8 cellular contexts compared by ENCODE assay signal in genomic region chr11:71787014-71787823, GRCh38. TPM values are rescaled to one million over a fixed set of nuclear protein-coding genes. Genes with fewer than 3 reads are reported as not detected.
A peak's percentile ranks its signal among the peaks of the same experiment; 100 is the strongest.
DNase-seq lines count a peak whose midpoint lies in the region; TF ChIP-seq lines count a peak whose summit lies in the region.

No MANE protein-coding gene starts in this region.

- peaks cover 7% of the 10 kb centered on the region for H3K27me3 Mint-ChIP-seq in neural crest cell (ENCODE audit: low read depth)

- TF ChIP-seq CTCF in foreskin fibroblast (IDR thresholded peaks at IDR 0.05; ENCODE audit: low read depth, low read length) (no peak), neural crest cell (conservative IDR thresholded peaks at IDR 0.05) (no peak), stomach (IDR thresholded peaks at IDR 0.05) (no peak)

- TF ChIP-seq POLR2A in Raji (IDR thresholded peaks at IDR 0.05; ENCODE audit: insufficient read depth, low read depth, low read length) = peak; percentile 74; the same call in 1 of the 2 replicates
- TF ChIP-seq POLR2A in stomach (IDR thresholded peaks at IDR 0.05) = no peak

- H3K9me3 Mint-ChIP-seq in neural crest cell = no peaks in the 10 kb centered on the region

- WGBS in stomach, 5 donors = 0 to 1% (median 1%) methylated on average over 12 to 63 of the region's 67 CpGs

- H3K27ac ChIP-seq in stomach = peak overlapping the region; percentile 63 to 94 (median 88)

- peak overlapping the region; percentile 99 for H3K4me3 Mint-ChIP-seq in neural crest cell

- H3K4me3 ChIP-seq in foreskin fibroblast (ENCODE audit: low read depth in 1 of 2, low read length in 2 of 2) (peak overlapping the region; percentile 61 to 63), stomach (peak overlapping the region; percentile 59 to 79 (median 68))

- no peaks in the 10 kb centered on the region for H3K36me3 Mint-ChIP-seq in neural crest cell (ENCODE audit: low read depth)

- no peaks in the 10 kb centered on the region for H3K36me3 ChIP-seq in stomach

- peak overlapping the region; percentile 91 for H3K27ac Mint-ChIP-seq in neural crest cell (ENCODE audit: unreplicated experiment)

- DNase-seq in EL (peak; percentile 99), H4 (ENCODE audit: low spot score) (peak; percentile 95), LoVo (ENCODE audit: low spot score) (peak; percentile 98), foreskin fibroblast (peak; percentile 98 to 99), neural crest cell (ENCODE audit: low read depth, low spot score) (peak; percentile 98), stomach (peak; percentile 100)
- DNase-seq in activated effector memory CD4-positive, alpha-beta T cell treated with anti-CD3 and anti-CD28 coated beads, Interleukin-2, amount 50 U/mL, for 16 hours = peak; percentile 100

- peaks cover 19% of the 10 kb centered on the region for H3K4me1 Mint-ChIP-seq in neural crest cell

- TF ChIP-seq EP300 in stomach (IDR thresholded peaks at IDR 0.05) = no peak

- H3K4me1 ChIP-seq in stomach = peaks cover 0 to 17% (median 9%) of the 10 kb centered on the region in 4 donors

- intact Hi-C loops in stomach (cut with DNase I; ENCODE audit: low total_unique reads) = no loop called here

- no peaks in the 10 kb centered on the region for H3K27me3 ChIP-seq in stomach

- no peaks in the 10 kb centered on the region for H3K9me3 ChIP-seq in stomach

RNA-seq across cellular contexts. Expression of gene DEFB108B, which starts 45.8 kb away (rescaled TPM):
- total RNA-seq in H4 (2014; rRNA removed; shearing (Covaris generic)) = not detected in 2 replicates
- total RNA-seq in neural crest cell (not detected in 2 replicates), stomach (not detected)
- polyA plus RNA-seq in stomach = not detected

Comparison
In these comparisons a context has a peak if more than half of its experiments do, and no peak if none do; other contexts are left out.
1. Peak in every context shown above with its lines: DNase-seq, H3K4me3 ChIP-seq and H3K27ac ChIP-seq.